In genomic region chr6:24931296-24931695, GRCh38 we compare ENCODE assay signal across 9 cellular contexts. TPM values are rescaled to one million over a fixed set of nuclear protein-coding genes. Genes with fewer than 3 reads are reported as not detected.
DNase-seq lines count a peak whose midpoint lies in the region; ATAC-seq and TF ChIP-seq lines count a peak whose summit lies in the region.
"Had no signal": no experiment of that assay in that cellular context is flagged by ENCODE, and none has a peak within 500 bp of the region (broad histone marks: within the 10 kb centered on the region; RNA-seq: fewer than 3 reads in every experiment).

No MANE protein-coding gene starts in this region.

- H3K4me1 Mint-ChIP-seq in activated CD4-positive, alpha-beta T cell treated with anti-CD3 and anti-CD28 coated beads for 36 hours: peaks cover 85% of the 10 kb centered on the region
- peaks cover 97% of the 10 kb centered on the region for H3K4me1 Mint-ChIP-seq in activated B cell treated with CpG ODN at 0.5 μM for 24 hours
- peaks cover 52 to 96% of the 10 kb centered on the region in 2 donors for H3K4me1 Mint-ChIP-seq in stimulated activated naive B cell treated with anti-CD40 and anti-IgM and Interleukin-4, amounts not matched to agents 10 μg/mL and 1 μg/mL and 100 μg/mL, for 72 hours

- no peak overlapping the region for H2AFZ ChIP-seq in PC-9

- TF ChIP-seq CTCF in activated B cell treated with CpG ODN at 0.5 μM for 24 hours (IDR thresholded peaks at IDR 0.05) (no peak), heart right ventricle (IDR thresholded peaks at IDR 0.05) (no peak), PC-9 (conservative IDR thresholded peaks at IDR 0.05) (no peak)

- CTCF ChIA-PET in activated CD4-positive, alpha-beta T cell treated with anti-CD3 and anti-CD28 coated beads for 36 hours (lab: Charles Lee): interaction anchor here (0.8 to 9.1 kb wide), 6 partner anchors 21 to 95 kb away, joined by 3 to 135 read pairs (median 20); no protein-coding TSS in a partner anchor
- CTCF ChIA-PET in activated B cell treated with CpG ODN at 0.5 μM for 24 hours (lab: Charles Lee) (interaction anchor here (1.0 to 5.0 kb wide), 2 partner anchors 12 to 20 kb away, joined by 4 to 39 read pairs; no protein-coding TSS in a partner anchor), PC-9 (lab: Charles Lee) (no interaction called here)

- BruUV-seq in PC-9 (replicated peaks; lab: Mats Ljungman, UMichigan): no TSS peak

- H3K27ac ChIP-seq in heart right ventricle (peak overlapping the region in 7 of 10 donors; percentile 2 to 87 (median 64)), PC-9 (no peak overlapping the region)

- H3K4me2 ChIP-seq in PC-9: no peak overlapping the region

- H3K27me3 Mint-ChIP-seq in activated CD4-positive, alpha-beta T cell treated with anti-CD3 and anti-CD28 coated beads for 36 hours: no peaks in the 10 kb centered on the region
- no peaks in the 10 kb centered on the region for H3K27me3 Mint-ChIP-seq in activated B cell treated with CpG ODN at 0.5 μM for 24 hours
- H3K27me3 Mint-ChIP-seq in stimulated activated naive B cell treated with anti-CD40 and anti-IgM and Interleukin-4, amounts not matched to agents 10 μg/mL and 1 μg/mL and 100 μg/mL, for 72 hours: no peaks in the 10 kb centered on the region

- H3K27ac Mint-ChIP-seq in activated CD4-positive, alpha-beta T cell treated with anti-CD3 and anti-CD28 coated beads for 36 hours: peak overlapping the region; percentile 95
- H3K27ac Mint-ChIP-seq in activated B cell treated with CpG ODN at 0.5 μM for 24 hours: peak overlapping the region; percentile 91
- H3K27ac Mint-ChIP-seq in stimulated activated naive B cell treated with anti-CD40 and anti-IgM and Interleukin-4, amounts not matched to agents 10 μg/mL and 1 μg/mL and 100 μg/mL, for 72 hours: peak overlapping the region; percentile 91

- peaks cover 11% of the 10 kb centered on the region for H3K9me3 Mint-ChIP-seq in activated CD4-positive, alpha-beta T cell treated with anti-CD3 and anti-CD28 coated beads for 36 hours (ENCODE audit: low read depth)
- peaks cover 5% of the 10 kb centered on the region for H3K9me3 Mint-ChIP-seq in activated B cell treated with CpG ODN at 0.5 μM for 24 hours
- H3K9me3 Mint-ChIP-seq in stimulated activated naive B cell treated with anti-CD40 and anti-IgM and Interleukin-4, amounts not matched to agents 10 μg/mL and 1 μg/mL and 100 μg/mL, for 72 hours: peaks cover 4 to 6% of the 10 kb centered on the region in 2 donors

- H3K4me1 ChIP-seq in heart right ventricle (peaks cover 7 to 65% (median 40%) of the 10 kb centered on the region in 9 donors), PC-9 (replicated peaks; ENCODE audit: insufficient read depth) (peaks cover 39% of the 10 kb centered on the region)

- DNase-seq in activated CD4-positive, alpha-beta T cell treated with anti-CD3 and anti-CD28 coated beads for 36 hours: no peak
- DNase-seq in activated CD4-positive, alpha-beta T cell treated with anti-CD3 and anti-CD28 coated beads for 4 hours: no peak
- DNase-seq in activated B cell treated with CpG ODN at 0.5 μM for 24 hours: no peak
- peak in 1 of 2 donors; percentile 31 for DNase-seq in heart right ventricle
- no peak for DNase-seq in stimulated activated naive B cell treated with anti-CD40 and anti-IgM and Interleukin-4, amounts not matched to agents 10 μg/mL and 1 μg/mL and 100 μg/mL, for 72 hours
- no peak for DNase-seq in NK-92 (lab: John Stamatoyannopoulos, UW; ENCODE audit: unreplicated experiment)
- DNase-seq in PC-9: no peak

- H3K36me3 ChIP-seq in heart right ventricle: no peaks in the 10 kb centered on the region
- H3K36me3 ChIP-seq in PC-9 (ENCODE audit: low read depth): no peaks in the 10 kb centered on the region

- H4K20me1 ChIP-seq in PC-9 (ENCODE audit: insufficient read depth): no peaks in the 10 kb centered on the region

- no peaks in the 10 kb centered on the region for H3K9me3 ChIP-seq in heart right ventricle
- H3K9me3 ChIP-seq in PC-9 (ENCODE audit: insufficient read depth, low read depth): no peaks in the 10 kb centered on the region

- POLR2A ChIA-PET in activated CD4-positive, alpha-beta T cell treated with anti-CD3 and anti-CD28 coated beads for 36 hours (lab: Charles Lee): no interaction called here
- POLR2A ChIA-PET in activated B cell treated with CpG ODN at 0.5 μM for 24 hours (lab: Charles Lee): interaction anchor here (1.0 to 10.9 kb wide), 2 partner anchors 19 to 61 kb away, joined by 3 to 111 read pairs; no protein-coding TSS in a partner anchor
- POLR2A ChIA-PET in PC-9 (lab: Charles Lee; ENCODE audit: unreplicated experiment): no interaction called here

- no peaks in the 10 kb centered on the region for H3K79me2 ChIP-seq in PC-9 (ENCODE audit: low read depth)

- no peaks in the 10 kb centered on the region for H3K27me3 ChIP-seq in heart right ventricle
- H3K27me3 ChIP-seq in PC-9 (ENCODE audit: insufficient read depth, low read depth): no peaks in the 10 kb centered on the region

- peak overlapping the region; percentile 93 for H3K4me3 Mint-ChIP-seq in activated CD4-positive, alpha-beta T cell treated with anti-CD3 and anti-CD28 coated beads for 36 hours
- H3K4me3 Mint-ChIP-seq in activated B cell treated with CpG ODN at 0.5 μM for 24 hours: peak overlapping the region; percentile 91
- H3K4me3 Mint-ChIP-seq in stimulated activated naive B cell treated with anti-CD40 and anti-IgM and Interleukin-4, amounts not matched to agents 10 μg/mL and 1 μg/mL and 100 μg/mL, for 72 hours: peak overlapping the region; percentile 77

- peak overlapping the region in 1 of 10 donors; percentile 55 for H3K4me3 ChIP-seq in heart right ventricle
- H3K4me3 ChIP-seq in PC-9: no peak overlapping the region

- peaks cover 1% of the 10 kb centered on the region; the same call in 1 of the 2 replicates for H3F3A ChIP-seq in PC-9 (ENCODE audit: insufficient read depth, low read depth)

- intact Hi-C loops in activated CD4-positive, alpha-beta T cell treated with anti-CD3 and anti-CD28 coated beads for 36 hours (cut with DNase I, micrococcal nuclease): no loop called here
- intact Hi-C loops in activated B cell treated with CpG ODN at 0.5 μM for 24 hours (cut with micrococcal nuclease): no loop called here
- intact Hi-C loops in heart right ventricle (cut with DNase I): loop anchor here in 2 of 10 donors (10.0 kb wide), 1 partner anchor 64 kb away; no protein-coding TSS in a partner anchor
- intact Hi-C loops in PC-9 (cut with micrococcal nuclease; ENCODE audit: unreplicated experiment): loop anchor here (5.0 kb wide), 1 partner anchor 61 kb away; no protein-coding TSS in a partner anchor

- peaks cover 19% of the 10 kb centered on the region for H3K36me3 Mint-ChIP-seq in activated CD4-positive, alpha-beta T cell treated with anti-CD3 and anti-CD28 coated beads for 36 hours (ENCODE audit: low read depth)
- peaks cover 76% of the 10 kb centered on the region for H3K36me3 Mint-ChIP-seq in activated B cell treated with CpG ODN at 0.5 μM for 24 hours (ENCODE audit: low read depth)
- H3K36me3 Mint-ChIP-seq in stimulated activated naive B cell treated with anti-CD40 and anti-IgM and Interleukin-4, amounts not matched to agents 10 μg/mL and 1 μg/mL and 100 μg/mL, for 72 hours: peaks cover 9 to 14% of the 10 kb centered on the region in 2 donors

- ATAC-seq in activated CD4-positive, alpha-beta T cell treated with anti-CD3 and anti-CD28 coated beads for 36 hours: no peak
- ATAC-seq in activated B cell treated with CpG ODN at 0.5 μM for 24 hours (ENCODE audit: low read depth) (no peak), heart right ventricle (peak in 7 of 8 donors; percentile 19 to 77 (median 69)), HG02938 (IDR thresholded peaks at IDR 0.05; ENCODE audit: unreplicated experiment) (no peak)
- ATAC-seq in stimulated activated naive B cell treated with anti-CD40 and anti-IgM and Interleukin-4, amounts not matched to agents 10 μg/mL and 1 μg/mL and 100 μg/mL, for 72 hours (replicated peaks): no peak

- no peaks in the 10 kb centered on the region for H3K9me2 ChIP-seq in PC-9 (ENCODE audit: insufficient read depth)

RNA-seq across cellular contexts. Expression of gene RIPOR2, which starts 4.5 kb away (rescaled TPM):
- total RNA-seq in activated CD4-positive, alpha-beta T cell treated with anti-CD3 and anti-CD28 coated beads for 36 hours: 10 to 100 TPM; 60.0 to 67.0 TPM
- total RNA-seq in activated B cell treated with CpG ODN at 0.5 μM for 24 hours (260 and 302 TPM in 2 replicates), heart right ventricle (10 to 100 TPM in 1 of 10 donors, 1 to 10 TPM in 9; 2.0 to 14.5 (median 4.6) TPM), PC-9 (2021) (0.63 and 0.94 TPM in 2 replicates)
- polyA plus RNA-seq in heart right ventricle: 1 to 10 TPM; 1.2 to 1.4 TPM
- total RNA-seq: glomerular endothelial cell had no signal

Comparison
In these comparisons a context has a peak if more than half of its experiments do, and no peak if none do; other contexts are left out.
1. ATAC-seq: peak in heart right ventricle (7 of 8); none in activated CD4-positive, alpha-beta T cell treated with anti-CD3 and anti-CD28 coated beads for 36 hours (single experiment), activated B cell treated with CpG ODN at 0.5 μM for 24 hours (single experiment), stimulated activated naive B cell treated with anti-CD40 and anti-IgM and Interleukin-4, amounts not matched to agents 10 μg/mL and 1 μg/mL and 100 μg/mL, for 72 hours (0 of 2) and HG02938 (single experiment).
2. Peak in every context shown above with its lines, with median percentiles within 50 percentile points of each other: H3K27ac Mint-ChIP-seq and H3K4me3 Mint-ChIP-seq.